13 cellular contexts compared by ENCODE assay signal in genomic region chr3:152469238-152470025, GRCh38.
"Had no signal": no experiment of that assay in that cellular context is flagged by ENCODE, and none has a peak within 500 bp of the region (broad histone marks: within the 10 kb centered on the region; RNA-seq: fewer than 3 reads in every experiment).

No MANE protein-coding gene starts in this region.

- H3K9me3 ChIP-seq: esophagus muscularis mucosa, tibial nerve, uterus had no signal

- H3K27me3 ChIP-seq: esophagus muscularis mucosa, tibial nerve, uterus had no signal

- H3K27ac Mint-ChIP-seq: activated CD4-positive, alpha-beta T cell treated with anti-CD3 and anti-CD28 coated beads, Interleukin-2, amount 10 ng/mL, durations not matched to agents 24 days and 14 days; activated CD8-positive, alpha-beta T cell treated with anti-CD3 and anti-CD28 coated beads, Interleukin-2, amount 10 ng/mL, durations not matched to agents 7 days and 5 days had no signal

- H3K27me3 Mint-ChIP-seq: activated B cell treated with CpG ODN at 0.5 μM for 24 hours had no signal

- H3K9me3 Mint-ChIP-seq: activated B cell treated with CpG ODN at 0.5 μM for 24 hours; activated CD4-positive, alpha-beta T cell treated with anti-CD3 and anti-CD28 coated beads, Interleukin-2, amount 10 ng/mL, durations not matched to agents 24 days and 14 days had no signal

- FAIRE-seq: TTC549 had no signal

- H3K4me3 Mint-ChIP-seq: activated B cell treated with CpG ODN at 0.5 μM for 24 hours; activated CD4-positive, alpha-beta T cell treated with anti-CD3 and anti-CD28 coated beads, Interleukin-2, amount 10 ng/mL, durations not matched to agents 24 days and 14 days; activated CD8-positive, alpha-beta T cell treated with anti-CD3 and anti-CD28 coated beads, Interleukin-2, amount 10 ng/mL, durations not matched to agents 7 days and 5 days had no signal

- H3K27ac ChIP-seq: esophagus muscularis mucosa, tibial nerve, uterus had no signal

- H3K36me3 ChIP-seq: tibial nerve, uterus had no signal

- H3K4me3 ChIP-seq: esophagus muscularis mucosa, tibial nerve, uterus had no signal

- DNase-seq: activated B cell treated with CpG ODN at 0.5 μM for 24 hours; activated CD4-positive, alpha-beta T cell treated with anti-CD3 and anti-CD28 coated beads, Interleukin-2, amount 10 ng/mL, durations not matched to agents 24 days and 14 days; activated CD8-positive, alpha-beta memory T cell treated with anti-CD3 and anti-CD28 coated beads, Interleukin-2, amount 50 U/mL, for 4 hours; activated CD8-positive, alpha-beta T cell treated with anti-CD3 and anti-CD28 coated beads, Interleukin-2, amount 10 ng/mL, durations not matched to agents 7 days and 5 days; hypothalamus; kidney glomerular epithelial cell; stimulated activated CD4-positive, alpha-beta T cell treated with anti-CD3 and anti-CD28 coated beads, Interleukin-4, amount 100 ng/mL, for 1 hour; stimulated activated naive CD4-positive, alpha-beta T cell treated with Interleukin-2 at 50 U/mL for 16 hours; substantia nigra; uterus had no signal

- ATAC-seq: activated CD8-positive, alpha-beta T cell treated with anti-CD3 and anti-CD28 coated beads, Interleukin-2, amount 10 ng/mL, durations not matched to agents 7 days and 5 days had no signal
